Comparison of ENCODE assay signal across 8 cellular contexts in the genomic region with DNA sequence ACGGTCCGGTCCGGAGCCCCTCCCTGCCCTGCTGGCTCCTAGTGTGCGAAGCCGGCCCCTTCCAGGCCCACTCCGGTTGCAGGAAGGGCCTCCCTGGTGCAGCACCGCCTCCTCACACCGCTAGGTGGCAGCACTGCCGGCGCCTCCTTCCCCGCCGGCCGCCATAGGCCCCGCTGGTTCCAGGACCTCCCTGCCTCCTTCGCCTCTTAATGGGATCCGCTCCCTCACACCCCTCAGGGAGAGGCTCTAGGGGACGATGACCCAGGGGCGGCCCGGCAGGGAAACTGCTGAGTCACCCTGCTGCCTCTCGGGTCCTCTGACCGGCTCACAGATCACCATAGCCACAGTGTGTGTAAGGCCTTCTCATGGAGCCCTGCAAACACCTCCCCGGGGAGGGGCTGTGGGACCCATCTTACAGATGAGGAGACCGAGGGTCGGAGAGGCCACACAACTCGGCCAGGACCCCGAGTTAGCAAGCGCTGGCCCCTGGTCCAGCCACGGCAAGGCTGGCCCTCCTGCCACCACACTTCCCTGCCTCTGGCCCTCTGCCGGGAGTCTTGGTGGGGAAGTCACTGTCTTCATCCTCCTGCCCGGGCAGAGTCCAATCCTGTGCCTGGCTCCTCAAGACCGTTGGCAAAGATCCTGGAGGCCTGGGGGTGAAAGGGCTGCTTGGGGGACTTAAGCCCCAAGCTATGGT. TPM values are rescaled to one million over a fixed set of nuclear protein-coding genes. Genes with fewer than 3 reads are reported as not detected.
A peak's percentile ranks its signal among the peaks of the same experiment; 100 is the strongest.
DNase-seq lines count a peak whose midpoint lies in the region; ATAC-seq and TF ChIP-seq lines count a peak whose summit lies in the region.

No MANE protein-coding gene starts in this region.

- peaks cover 47% of the 10 kb centered on the region for H3K27me3 ChIP-seq in HUES6 (ENCODE audit: control insufficient read depth, insufficient read depth, low read length)

- H3K4me1 Mint-ChIP-seq in MCF 10A (ENCODE audit: insufficient read depth, unreplicated experiment) = no peaks in the 10 kb centered on the region

- POLR2A ChIA-PET in MCF 10A (lab: Yijun Ruan, JAX) = no interaction called here

- peaks cover 5% of the 10 kb centered on the region for H3K36me3 Mint-ChIP-seq in MCF 10A (ENCODE audit: insufficient read depth, unreplicated experiment)

- no peaks in the 10 kb centered on the region for H3K36me3 ChIP-seq in HUES6 (ENCODE audit: control insufficient read depth, insufficient read depth, low read length)

- no peaks in the 10 kb centered on the region for H3K27me3 Mint-ChIP-seq in MCF 10A (ENCODE audit: insufficient read depth, unreplicated experiment)

- peak overlapping the region; percentile 50; the same call in 1 of the 2 replicates for H3K4me3 ChIP-seq in HUES6 (ENCODE audit: low read depth, low read length)
- no peak overlapping the region for H3K4me3 ChIP-seq in WI38 (ENCODE audit: low read depth, low read length)

- H3K9ac ChIP-seq in HUES6 (ENCODE audit: low read length) = no peak overlapping the region

- H3K9me3 ChIP-seq in HUES6 (ENCODE audit: control insufficient read depth, insufficient read depth, low read depth, low read length) = no peaks in the 10 kb centered on the region

- ATAC-seq in left colon (peak; percentile 66), GM19351 (IDR thresholded peaks at IDR 0.05; ENCODE audit: unreplicated experiment) (no peak), HG03457 (IDR thresholded peaks at IDR 0.05; ENCODE audit: unreplicated experiment) (no peak)

- no TSS peak for BruUV-seq in MCF 10A (replicated peaks; lab: Mats Ljungman, UMichigan)

- peaks cover 50% of the 10 kb centered on the region for H3K4me1 ChIP-seq in HUES6 (ENCODE audit: control insufficient read depth, insufficient read depth, low read length)

- DNase-seq in GM10266 (ENCODE audit: extremely low spot score) = peak; percentile 86
- DNase-seq in MCF 10A (ENCODE audit: unreplicated experiment) = peak; percentile 44
- DNase-seq in left colon = peak in 1 of 2 donors; percentile 51
- peak; percentile 43 to 58 for DNase-seq in stimulated activated CD4-positive, alpha-beta T cell treated with anti-CD3 and anti-CD28 coated beads, Interleukin-4, amount 100 ng/mL, for 48 hours (ENCODE audit: low read depth in 2 of 2)

- peak; percentile 89 for TF ChIP-seq CTCF in GM10266 (IDR thresholded peaks at IDR 0.05; ENCODE audit: control insufficient read depth, insufficient read depth, low read depth, missing control alignments)
- TF ChIP-seq CTCF in WI38 (IDR thresholded peaks at IDR 0.05; ENCODE audit: low read depth, low read length) = peak; percentile 81
- TF ChIP-seq CTCF in MCF 10A (IDR thresholded peaks at IDR 0.05; ENCODE audit: unreplicated experiment) = peak; percentile 74

- no peak overlapping the region for H3K4me3 Mint-ChIP-seq in MCF 10A (ENCODE audit: unreplicated experiment)

- CTCF ChIA-PET in MCF 10A (lab: Yijun Ruan, JAX) = interaction anchor here (0.7 to 1.0 kb wide), 2 partner anchors 135 to 1060 kb away, joined by 3 read pairs; no protein-coding TSS in a partner anchor

- H3K9me3 Mint-ChIP-seq in MCF 10A (ENCODE audit: unreplicated experiment) = no peaks in the 10 kb centered on the region

- H3K27ac ChIP-seq in HUES6 (ENCODE audit: low read depth, low read length) = no peak overlapping the region

- intact Hi-C loops in MCF 10A (cut with micrococcal nuclease) = no loop called here
- intact Hi-C loops in left colon (cut with DNase I, micrococcal nuclease) = no loop called here

- no peak overlapping the region for H3K27ac Mint-ChIP-seq in MCF 10A (ENCODE audit: low read depth, unreplicated experiment)

RNA-seq across cellular contexts. Expression of gene AJAP1, which starts 1.6 kb away (rescaled TPM):
- total RNA-seq in MCF 10A (2022) = not detected in 2 replicates
- total RNA-seq in left colon = under 1 TPM; 0.08 to 0.49 TPM
